Comparison of ENCODE assay signal across 1 cellular context in the genomic region with DNA sequence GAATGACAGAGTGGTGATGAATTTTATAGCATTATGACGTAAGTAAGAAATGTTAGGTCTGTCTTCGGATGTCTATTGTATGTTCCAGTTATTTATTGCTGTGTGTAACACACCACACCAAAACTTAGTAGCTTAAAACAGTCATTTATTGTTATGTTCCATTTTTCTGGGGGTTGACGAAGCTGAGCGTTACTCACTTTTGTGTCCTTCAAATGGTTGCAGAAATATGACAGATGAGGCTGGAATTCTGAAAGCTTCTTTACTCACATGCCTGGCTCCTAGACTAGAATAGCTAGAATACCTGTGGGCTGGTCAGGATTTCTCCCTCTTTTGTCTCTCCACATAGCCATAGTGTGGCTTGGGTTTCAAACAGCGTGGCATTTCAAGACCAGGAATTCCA.
A peak's percentile ranks its signal among the peaks of the same experiment; 100 is the strongest.
TF ChIP-seq lines count a peak whose summit lies in the region.

No MANE protein-coding gene starts in this region.

TF ChIP-seq in SK-N-SH, 30 proteins besides CTCF, POLR2A, EP300 and RAD21 (continued from another document):
- TF ChIP-seq, protein P1, sequence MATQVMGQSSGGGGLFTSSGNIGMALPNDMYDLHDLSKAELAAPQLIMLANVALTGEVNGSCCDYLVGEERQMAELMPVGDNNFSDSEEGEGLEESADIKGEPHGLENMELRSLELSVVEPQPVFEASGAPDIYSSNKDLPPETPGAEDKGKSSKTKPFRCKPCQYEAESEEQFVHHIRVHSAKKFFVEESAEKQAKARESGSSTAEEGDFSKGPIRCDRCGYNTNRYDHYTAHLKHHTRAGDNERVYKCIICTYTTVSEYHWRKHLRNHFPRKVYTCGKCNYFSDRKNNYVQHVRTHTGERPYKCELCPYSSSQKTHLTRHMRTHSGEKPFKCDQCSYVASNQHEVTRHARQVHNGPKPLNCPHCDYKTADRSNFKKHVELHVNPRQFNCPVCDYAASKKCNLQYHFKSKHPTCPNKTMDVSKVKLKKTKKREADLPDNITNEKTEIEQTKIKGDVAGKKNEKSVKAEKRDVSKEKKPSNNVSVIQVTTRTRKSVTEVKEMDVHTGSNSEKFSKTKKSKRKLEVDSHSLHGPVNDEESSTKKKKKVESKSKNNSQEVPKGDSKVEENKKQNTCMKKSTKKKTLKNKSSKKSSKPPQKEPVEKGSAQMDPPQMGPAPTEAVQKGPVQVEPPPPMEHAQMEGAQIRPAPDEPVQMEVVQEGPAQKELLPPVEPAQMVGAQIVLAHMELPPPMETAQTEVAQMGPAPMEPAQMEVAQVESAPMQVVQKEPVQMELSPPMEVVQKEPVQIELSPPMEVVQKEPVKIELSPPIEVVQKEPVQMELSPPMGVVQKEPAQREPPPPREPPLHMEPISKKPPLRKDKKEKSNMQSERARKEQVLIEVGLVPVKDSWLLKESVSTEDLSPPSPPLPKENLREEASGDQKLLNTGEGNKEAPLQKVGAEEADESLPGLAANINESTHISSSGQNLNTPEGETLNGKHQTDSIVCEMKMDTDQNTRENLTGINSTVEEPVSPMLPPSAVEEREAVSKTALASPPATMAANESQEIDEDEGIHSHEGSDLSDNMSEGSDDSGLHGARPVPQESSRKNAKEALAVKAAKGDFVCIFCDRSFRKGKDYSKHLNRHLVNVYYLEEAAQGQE (IDR thresholded peaks at IDR 0.05; ENCODE audit: low read depth, low read length), result 0 out of 2 replicates have a peak, but pooled peaks have one; percentile 21
- TF ChIP-seq TEAD4 (IDR thresholded peaks at IDR 0.05; ENCODE audit: borderline replicate concordance, insufficient read depth) (peak; percentile 90; the same call in 1 of the 2 replicates), FOXM1 (IDR thresholded peaks at IDR 0.05; ENCODE audit: low read depth) (peak; percentile 37; the same call in 1 of the 2 replicates), NRF1 (IDR thresholded peaks at IDR 0.05; ENCODE audit: low read depth, low read length) (no peak)
TF ChIP-seq in SK-N-SH: peak in this region for 12.
